17 cellular contexts compared by ENCODE assay signal in the genomic region with DNA sequence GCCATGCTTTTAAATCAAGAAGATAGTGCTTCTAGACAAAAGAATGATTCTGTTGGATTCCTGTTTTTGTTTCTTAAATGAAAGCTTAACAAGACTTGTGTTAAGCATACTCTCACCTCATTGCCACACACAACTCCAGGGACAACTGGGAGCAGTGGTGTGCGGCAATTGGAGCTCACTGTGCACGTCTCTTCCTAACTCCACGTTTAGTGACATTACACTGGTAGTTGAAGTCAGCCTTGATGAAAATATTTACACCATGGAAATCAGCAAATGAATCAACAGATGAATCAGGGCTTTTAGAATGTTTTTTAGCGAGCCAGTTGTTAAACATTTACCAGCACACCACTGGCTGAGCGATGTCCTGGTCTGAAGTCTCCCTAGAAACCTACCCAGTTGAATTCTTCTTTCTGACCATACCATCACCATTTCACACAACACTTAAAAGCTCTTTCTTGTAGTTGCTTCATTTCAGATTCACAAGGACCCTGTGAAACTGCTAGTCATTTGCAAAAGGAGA.
"Had no signal": no experiment of that assay in that cellular context is flagged by ENCODE, and none has a peak within 500 bp of the region (broad histone marks: within the 10 kb centered on the region; RNA-seq: fewer than 3 reads in every experiment).

No MANE protein-coding gene starts in this region.

- H3K4me3 Mint-ChIP-seq: activated CD4-positive, alpha-beta memory T cell treated with anti-CD3 and anti-CD28 coated beads for 36 hours; activated CD4-positive, alpha-beta T cell treated with anti-CD3 and anti-CD28 coated beads for 36 hours; central memory CD8-positive, alpha-beta T cell; immature natural killer cell; mesothelial cell of epicardium; WTC11 had no signal

- H3K27ac Mint-ChIP-seq: activated CD4-positive, alpha-beta memory T cell treated with anti-CD3 and anti-CD28 coated beads for 36 hours; activated CD4-positive, alpha-beta T cell treated with anti-CD3 and anti-CD28 coated beads for 36 hours; activated T-helper 2 cell treated with anti-CD3 and anti-CD28 coated beads, Interferon-gamma antibody, Interleukin-2, Interleukin-4, amounts not matched to agents 10 μg/mL and 5 μg/mL and 100 μg/mL, durations not matched to agents 14 hours and 24 hours and 36 hours; immature natural killer cell; mesothelial cell of epicardium; progenitor cell of endocrine pancreas; WTC11 had no signal

- H3K9me3 Mint-ChIP-seq: activated CD4-positive, alpha-beta memory T cell treated with anti-CD3 and anti-CD28 coated beads for 36 hours; activated T-helper 2 cell treated with anti-CD3 and anti-CD28 coated beads, Interferon-gamma antibody, Interleukin-2, Interleukin-4, amounts not matched to agents 10 μg/mL and 5 μg/mL and 100 μg/mL, durations not matched to agents 14 hours and 24 hours and 36 hours; central memory CD8-positive, alpha-beta T cell; immature natural killer cell; WTC11 had no signal

- H3K9me3 ChIP-seq: ascending aorta, esophagus squamous epithelium, right atrium auricular region, tibial nerve had no signal

- H3K4me1 Mint-ChIP-seq: WTC11 had no signal

- ATAC-seq: activated CD4-positive, alpha-beta T cell treated with anti-CD3 and anti-CD28 coated beads for 36 hours; left colon; stimulated activated naive CD8-positive, alpha-beta T cell treated with anti-CD3 and anti-CD28 coated beads, Interleukin-15, Interleukin-2, amounts not matched to agents 100 U/mL and 50 U/mL, for 24 hours; WTC11 had no signal

- H3K36me3 Mint-ChIP-seq: activated CD4-positive, alpha-beta memory T cell treated with anti-CD3 and anti-CD28 coated beads for 36 hours; WTC11 had no signal

- DNase-seq: activated CD4-positive, alpha-beta memory T cell treated with anti-CD3 and anti-CD28 coated beads for 36 hours; activated CD4-positive, alpha-beta T cell treated with anti-CD3 and anti-CD28 coated beads for 36 hours; activated naive CD4-positive, alpha-beta T cell treated with Interleukin-2 at 50 U/mL for 16 hours; esophagus squamous epithelium; immature natural killer cell; left colon; stimulated activated CD4-positive, alpha-beta T cell treated with anti-CD3 and anti-CD28 coated beads, Interleukin-2, amount 100 ng/mL, for 24 hours; stimulated activated naive CD8-positive, alpha-beta T cell treated with anti-CD3 and anti-CD28 coated beads, Interleukin-15, Interleukin-2, amounts not matched to agents 100 U/mL and 50 U/mL, for 24 hours; substantia nigra had no signal

- H3K27me3 Mint-ChIP-seq: activated CD4-positive, alpha-beta memory T cell treated with anti-CD3 and anti-CD28 coated beads for 36 hours; activated CD4-positive, alpha-beta T cell treated with anti-CD3 and anti-CD28 coated beads for 36 hours; central memory CD8-positive, alpha-beta T cell; progenitor cell of endocrine pancreas had no signal
